39 cellular contexts compared by ENCODE assay signal in the genomic region with DNA sequence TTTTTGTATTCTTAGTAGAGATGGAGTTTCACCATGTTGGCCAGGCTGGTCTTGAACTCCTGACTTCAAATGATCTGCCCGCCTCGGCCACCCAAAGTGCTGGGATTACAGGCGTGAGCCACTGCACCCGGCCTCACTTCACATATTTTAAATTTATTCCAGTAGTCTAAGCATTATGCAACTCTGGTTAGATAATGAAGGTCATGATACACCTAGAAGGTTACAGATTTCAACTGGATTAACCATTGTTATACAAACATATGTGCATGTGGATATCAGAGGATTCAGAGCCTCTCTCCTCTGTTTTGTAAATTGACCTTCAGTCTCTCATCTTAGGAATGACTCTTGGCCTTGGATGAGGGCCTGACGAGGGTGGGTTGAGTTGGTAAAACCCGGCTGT.
"Had no signal": no experiment of that assay in that cellular context is flagged by ENCODE, and none has a peak within 500 bp of the region (broad histone marks: within the 10 kb centered on the region; RNA-seq: fewer than 3 reads in every experiment).

No MANE protein-coding gene starts in this region.

- H3K4me1 ChIP-seq: adrenal gland, ascending aorta, body of pancreas, breast epithelium had no signal

- DNase-seq: activated effector memory CD4-positive, alpha-beta T cell treated with anti-CD3 and anti-CD28 coated beads, Interleukin-2, amount 50 U/mL, for 16 hours; activated effector memory CD4-positive, alpha-beta T cell treated with Interleukin-2 at 50 U/mL for 16 hours; activated gamma-delta T cell; activated gamma-delta T cell treated with Interleukin-2 at 50 U/mL for 16 hours; activated naive CD4-positive, alpha-beta T cell; activated naive CD4-positive, alpha-beta T cell treated with anti-CD3 and anti-CD28 coated beads for 36 hours; activated naive CD4-positive, alpha-beta T cell treated with anti-CD3 and anti-CD28 coated beads, Interleukin-2, amount 10 ng/mL, durations not matched to agents 7 days and 5 days; activated naive CD4-positive, alpha-beta T cell treated with anti-CD3 and anti-CD28 coated beads, Interleukin-2, amount 50 U/mL, for 16 hours; activated naive CD4-positive, alpha-beta T cell treated with Interleukin-2 at 50 U/mL for 16 hours; activated naive CD8-positive, alpha-beta T cell treated with anti-CD3 and anti-CD28 coated beads for 36 hours; activated naive CD8-positive, alpha-beta T cell treated with anti-CD3 and anti-CD28 coated beads, Interleukin-2, amount 10 ng/mL, durations not matched to agents 7 days and 5 days; activated naive CD8-positive, alpha-beta T cell treated with anti-CD3 and anti-CD28 coated beads, Interleukin-2, amount 50 U/mL, for 24 hours; activated T-cell treated with anti-CD3 and anti-CD28 coated beads, Interleukin-2, amount 50 U/mL, for 24 hours; activated T-cell treated with anti-CD3 and anti-CD28 coated beads, Interleukin-2, amount 50 U/mL, for 4 hours; activated T-cell treated with anti-CD3 and anti-CD28 coated beads, Interleukin-2, amount 50 U/mL, for 48 hours; activated T-cell treated with anti-CD3 and anti-CD28 coated beads, Interleukin-2, amount 50 U/mL, for 72 hours; adrenal gland; amniotic stem cell; amygdala; anterior cingulate cortex; aorta; body of pancreas; brain microvascular endothelial cell; central memory CD4-positive, alpha-beta T cell; cerebellar nuclear complex had no signal

- H3K9me3 ChIP-seq: adrenal gland, ascending aorta, body of pancreas, breast epithelium had no signal

- H3K36me3 ChIP-seq: adrenal gland, ascending aorta, brain microvascular endothelial cell, breast epithelium, cardiac muscle cell had no signal

- H3K36me3 Mint-ChIP-seq: activated naive CD4-positive, alpha-beta T cell treated with anti-CD3 and anti-CD28 coated beads, Interleukin-2, amount 10 ng/mL, durations not matched to agents 7 days and 5 days; activated naive CD4-positive, alpha-beta T cell treated with anti-CD3 and anti-CD28 coated beads, Interleukin-2, amount 50 U/mL, for 24 hours; activated naive CD4-positive, alpha-beta T cell treated with anti-CD3 and anti-CD28 coated beads, Interleukin-2, amount 50 U/mL, for 72 hours; activated naive CD8-positive, alpha-beta T cell; activated naive CD8-positive, alpha-beta T cell treated with anti-CD3 and anti-CD28 coated beads for 36 hours; activated naive CD8-positive, alpha-beta T cell treated with anti-CD3 and anti-CD28 coated beads, Interleukin-2, amount 10 ng/mL, durations not matched to agents 7 days and 5 days; brain had no signal

- H3K4me1 Mint-ChIP-seq: activated naive CD4-positive, alpha-beta T cell treated with anti-CD3 and anti-CD28 coated beads, Interleukin-2, amount 10 ng/mL, durations not matched to agents 7 days and 5 days; activated naive CD4-positive, alpha-beta T cell treated with anti-CD3 and anti-CD28 coated beads, Interleukin-2, amount 50 U/mL, for 24 hours; activated naive CD8-positive, alpha-beta T cell treated with anti-CD3 and anti-CD28 coated beads for 36 hours; activated naive CD8-positive, alpha-beta T cell treated with anti-CD3 and anti-CD28 coated beads, Interleukin-2, amount 10 ng/mL, durations not matched to agents 7 days and 5 days; activated naive CD8-positive, alpha-beta T cell treated with anti-CD3 and anti-CD28 coated beads, Interleukin-2, amount 50 U/mL, for 24 hours; activated T-helper 17 cell treated with anti-CD3 and anti-CD28 coated beads, Interleukin-2, amount 50 U/mL, for 72 hours; central memory CD8-positive, alpha-beta T cell had no signal

- ATAC-seq: activated naive CD4-positive, alpha-beta T cell treated with anti-CD3 and anti-CD28 coated beads, Interleukin-2, amount 50 U/mL, for 72 hours; activated naive CD8-positive, alpha-beta T cell treated with anti-CD3 and anti-CD28 coated beads, Interleukin-2, amount 50 U/mL, for 24 hours; activated T-cell treated with anti-CD3 and anti-CD28 coated beads, Interleukin-2, amount 50 U/mL, for 4 hours; activated T-cell treated with anti-CD3 and anti-CD28 coated beads, Interleukin-2, amount 50 U/mL, for 72 hours; activated T-helper 17 cell treated with anti-CD3 and anti-CD28 coated beads, Interleukin-2, amount 50 U/mL, for 72 hours; body of pancreas had no signal

- H3K27ac Mint-ChIP-seq: activated naive CD4-positive, alpha-beta T cell treated with anti-CD3 and anti-CD28 coated beads for 36 hours; activated naive CD4-positive, alpha-beta T cell treated with anti-CD3 and anti-CD28 coated beads, Interleukin-2, amount 10 ng/mL, durations not matched to agents 7 days and 5 days; activated naive CD4-positive, alpha-beta T cell treated with anti-CD3 and anti-CD28 coated beads, Interleukin-2, amount 50 U/mL, for 24 hours; activated naive CD4-positive, alpha-beta T cell treated with anti-CD3 and anti-CD28 coated beads, Interleukin-2, amount 50 U/mL, for 72 hours; activated naive CD8-positive, alpha-beta T cell; activated naive CD8-positive, alpha-beta T cell treated with anti-CD3 and anti-CD28 coated beads for 36 hours; activated naive CD8-positive, alpha-beta T cell treated with anti-CD3 and anti-CD28 coated beads, Interleukin-2, amount 10 ng/mL, durations not matched to agents 7 days and 5 days; activated naive CD8-positive, alpha-beta T cell treated with anti-CD3 and anti-CD28 coated beads, Interleukin-2, amount 50 U/mL, for 24 hours; activated T-cell treated with anti-CD3 and anti-CD28 coated beads, Interleukin-2, amount 50 U/mL, for 24 hours; activated T-cell treated with anti-CD3 and anti-CD28 coated beads, Interleukin-2, amount 50 U/mL, for 72 hours; activated T-helper 1 cell treated with anti-CD3 and anti-CD28 coated beads, Interleukin-12 subunit alpha, Interleukin-12 subunit beta, Interleukin-2, Interleukin-4 antibody, amounts not matched to agents 30 ng/mL and 10 ng/mL and 1 ng/mL, durations not matched to agents 14 hours and 24 hours and 36 hours; activated T-helper 17 cell treated with anti-CD3 and anti-CD28 coated beads, Interleukin-2, amount 50 U/mL, for 72 hours; activated T-helper 2 cell treated with anti-CD3 and anti-CD28 coated beads, Interferon-gamma antibody, Interleukin-2, Interleukin-4, amounts not matched to agents 10 μg/mL and 5 μg/mL and 100 μg/mL, durations not matched to agents 14 hours and 24 hours and 36 hours; brain had no signal

- H3K4me3 ChIP-seq: adrenal gland, ascending aorta, body of pancreas, breast epithelium, cardiac muscle cell had no signal

- H3K27ac ChIP-seq: adrenal gland, ascending aorta, body of pancreas, brain microvascular endothelial cell, breast epithelium, cardiac muscle cell had no signal

- H3K4me3 Mint-ChIP-seq: activated naive CD4-positive, alpha-beta T cell treated with anti-CD3 and anti-CD28 coated beads for 36 hours; activated naive CD4-positive, alpha-beta T cell treated with anti-CD3 and anti-CD28 coated beads, Interleukin-2, amount 10 ng/mL, durations not matched to agents 7 days and 5 days; activated naive CD4-positive, alpha-beta T cell treated with anti-CD3 and anti-CD28 coated beads, Interleukin-2, amount 50 U/mL, for 24 hours; activated naive CD8-positive, alpha-beta T cell; activated naive CD8-positive, alpha-beta T cell treated with anti-CD3 and anti-CD28 coated beads for 36 hours; activated naive CD8-positive, alpha-beta T cell treated with anti-CD3 and anti-CD28 coated beads, Interleukin-2, amount 10 ng/mL, durations not matched to agents 7 days and 5 days; activated naive CD8-positive, alpha-beta T cell treated with anti-CD3 and anti-CD28 coated beads, Interleukin-2, amount 50 U/mL, for 24 hours; activated T-cell treated with anti-CD3 and anti-CD28 coated beads, Interleukin-2, amount 50 U/mL, for 24 hours; activated T-cell treated with anti-CD3 and anti-CD28 coated beads, Interleukin-2, amount 50 U/mL, for 4 hours; activated T-cell treated with anti-CD3 and anti-CD28 coated beads, Interleukin-2, amount 50 U/mL, for 72 hours; activated T-helper 1 cell treated with anti-CD3 and anti-CD28 coated beads, Interleukin-12 subunit alpha, Interleukin-12 subunit beta, Interleukin-2, Interleukin-4 antibody, amounts not matched to agents 30 ng/mL and 10 ng/mL and 1 ng/mL, durations not matched to agents 14 hours and 24 hours and 36 hours; activated T-helper 17 cell treated with anti-CD3 and anti-CD28 coated beads, Interleukin-2, amount 50 U/mL, for 72 hours; brain; central memory CD8-positive, alpha-beta T cell had no signal

- FAIRE-seq: astrocyte, bronchial epithelial cell, colon had no signal

- H3K27me3 ChIP-seq: adrenal gland, ascending aorta, body of pancreas, brain microvascular endothelial cell, breast epithelium, cardiac muscle cell had no signal

- H3K9me3 Mint-ChIP-seq: activated naive CD8-positive, alpha-beta T cell treated with anti-CD3 and anti-CD28 coated beads for 36 hours; activated T-cell treated with anti-CD3 and anti-CD28 coated beads, Interleukin-2, amount 50 U/mL, for 4 hours; brain had no signal

- H3K27me3 Mint-ChIP-seq: activated naive CD4-positive, alpha-beta T cell treated with anti-CD3 and anti-CD28 coated beads, Interleukin-2, amount 10 ng/mL, durations not matched to agents 7 days and 5 days; activated naive CD4-positive, alpha-beta T cell treated with anti-CD3 and anti-CD28 coated beads, Interleukin-2, amount 50 U/mL, for 24 hours; activated naive CD8-positive, alpha-beta T cell; activated naive CD8-positive, alpha-beta T cell treated with anti-CD3 and anti-CD28 coated beads for 36 hours; activated naive CD8-positive, alpha-beta T cell treated with anti-CD3 and anti-CD28 coated beads, Interleukin-2, amount 10 ng/mL, durations not matched to agents 7 days and 5 days; activated naive CD8-positive, alpha-beta T cell treated with anti-CD3 and anti-CD28 coated beads, Interleukin-2, amount 50 U/mL, for 24 hours; activated T-cell treated with anti-CD3 and anti-CD28 coated beads, Interleukin-2, amount 50 U/mL, for 24 hours; activated T-helper 17 cell treated with anti-CD3 and anti-CD28 coated beads, Interleukin-2, amount 50 U/mL, for 72 hours; central memory CD8-positive, alpha-beta T cell had no signal
